14 cellular contexts compared by ENCODE assay signal in genomic region chr15:89794627-89795241, GRCh38. TPM values are rescaled to one million over a fixed set of nuclear protein-coding genes. Genes with fewer than 3 reads are reported as not detected.
DNase-seq lines count a peak whose midpoint lies in the region; ATAC-seq and TF ChIP-seq lines count a peak whose summit lies in the region.
"Had no signal": no experiment of that assay in that cellular context is flagged by ENCODE, and none has a peak within 500 bp of the region (broad histone marks: within the 10 kb centered on the region; RNA-seq: fewer than 3 reads in every experiment).

No MANE protein-coding gene starts in this region.

- peak overlapping the region; percentile 33 for H2AK9ac ChIP-seq in IMR-90 (replicated peaks; ENCODE audit: low read depth, low read length, poor library complexity)

- no peak overlapping the region for H3K4me3 ChIP-seq in IMR-90 (ENCODE audit: insufficient read depth, low read depth, low read length)
- H3K4me3 ChIP-seq in astrocyte of the cerebellum (ENCODE audit: low read depth, low read length) = no peak overlapping the region

- 0 out of 2 replicates have a peak, but pooled peaks cover 5% of the 10 kb centered on the region for H3K9me1 ChIP-seq in IMR-90 (ENCODE audit: insufficient read depth, low read length)

- ATAC-seq in IMR-90 (ENCODE audit: low read depth) (no peak; the same call in 1 of the 2 replicates), sciatic nerve (peak; percentile 73)

- dilution Hi-C loops in IMR-90 (cut with HindIII; ENCODE audit: low sequenced_read_pairs, unreplicated experiment) = no loop called here

- no peak overlapping the region for H3K4ac ChIP-seq in IMR-90 (ENCODE audit: low read depth, low read length)

- no peak overlapping the region for H3K18ac ChIP-seq in IMR-90 (ENCODE audit: low read depth, low read length)

- H3K4me2 ChIP-seq in IMR-90 (ENCODE audit: low read depth, low read length) = no peak overlapping the region

- no TSS peak for BruUV-seq in IMR-90 (replicated peaks; lab: Mats Ljungman, UMichigan)

- H2BK20ac ChIP-seq in IMR-90 (ENCODE audit: low read depth, low read length) = no peak overlapping the region

- H4K91ac ChIP-seq in IMR-90 (ENCODE audit: insufficient read depth, low read depth, low read length) = no peak overlapping the region

- H3K56ac ChIP-seq in IMR-90 (ENCODE audit: extremely low read depth, insufficient read depth, low read length) = no peak overlapping the region

- H3K4me1 ChIP-seq in IMR-90 (ENCODE audit: control insufficient read depth, insufficient read depth, low read length) = peaks cover 5% of the 10 kb centered on the region

- no peak overlapping the region for H2BK15ac ChIP-seq in IMR-90 (ENCODE audit: low read depth, low read length)

- no peak for TF ChIP-seq POLR2A in IMR-90 (IDR thresholded peaks at IDR 0.05; ENCODE audit: low read depth, low read length)

- no peak overlapping the region for H2AK5ac ChIP-seq in IMR-90 (ENCODE audit: low read depth, low read length)

- intact Hi-C loops in IMR-90 (cut with micrococcal nuclease) = no loop called here
- intact Hi-C loops in cardiac septum (cut with DNase I) = no loop called here
- intact Hi-C loops in sciatic nerve (cut with DNase I) = no loop called here

- no peak overlapping the region for H3K27ac ChIP-seq in IMR-90 (ENCODE audit: insufficient read depth, low read length)
- H3K27ac ChIP-seq in caudate nucleus (ENCODE audit: low read depth, low read length) = no peak overlapping the region

- no peak overlapping the region for H2BK5ac ChIP-seq in IMR-90 (ENCODE audit: low read depth, low read length, poor library complexity, severe bottlenecking)

- H4K20me1 ChIP-seq in IMR-90 (ENCODE audit: insufficient read depth, low read length) = no peaks in the 10 kb centered on the region

- no peak for TF ChIP-seq RAD21 in IMR-90 (IDR thresholded peaks at IDR 0.05; ENCODE audit: low read length)

- 50% methylated on average over 2 of the region's 5 CpGs; no CpG with 5 or more reads in 1 of the 2 experiments for WGBS in IMR-90 (ENCODE audit: extremely low coverage in 2 of 2, insufficient read length in 1 of 2), 2 experiments

- H3K23ac ChIP-seq in IMR-90 (ENCODE audit: low read depth, low read length) = no peak overlapping the region

- H4K5ac ChIP-seq in IMR-90 (ENCODE audit: low read depth, low read length) = no peak overlapping the region

- no peaks in the 10 kb centered on the region for H3K79me1 ChIP-seq in IMR-90 (ENCODE audit: low read depth in 1 of 2, low read length in 2 of 2)

- CTCF ChIA-PET in IMR-90 (lab: Yijun Ruan, JAX) = interaction anchor here (0.6 to 0.9 kb wide), 2 partner anchors 80 to 93 kb away, joined by 3 to 9 read pairs; no protein-coding TSS in a partner anchor

- in situ Hi-C loops in IMR-90 (cut with MboI; ENCODE audit: low sequenced_read_pairs) = no loop called here
- in situ Hi-C loops in astrocyte of the cerebellum (cut with HindIII; ENCODE audit: low sequenced_read_pairs) = loop anchor here (5.0 kb wide), 1 partner anchor 68 kb away; no protein-coding TSS in a partner anchor

- H3K9ac ChIP-seq in IMR-90 (ENCODE audit: low read depth, low read length) = no peak overlapping the region

- POLR2A ChIA-PET in IMR-90 (lab: Charles Lee; ENCODE audit: unreplicated experiment) = no interaction called here

- H3K36me3 ChIP-seq in IMR-90 (ENCODE audit: control insufficient read depth, insufficient read depth, low read length) = peaks cover 48% of the 10 kb centered on the region

- TF ChIP-seq CTCF in IMR-90 (conservative IDR thresholded peaks at IDR 0.05; ENCODE audit: low read depth, low read length) (no peak), astrocyte of the cerebellum (IDR thresholded peaks at IDR 0.05; ENCODE audit: low read depth, low read length, missing control alignments) (no peak)

- no peak overlapping the region for H2BK120ac ChIP-seq in IMR-90 (ENCODE audit: low read depth, low read length)

- no peak overlapping the region for H2AFZ ChIP-seq in IMR-90 (replicated peaks; ENCODE audit: low read length, poor library complexity)

- no peaks in the 10 kb centered on the region for H3K27me3 ChIP-seq in IMR-90 (ENCODE audit: control insufficient read depth, insufficient read depth, low read length)

- peaks cover 6% of the 10 kb centered on the region; the same call in 1 of the 2 replicates for H3K9me3 ChIP-seq in IMR-90 (ENCODE audit: control insufficient read depth, insufficient read depth, low read length)

- peak; percentile 70 for DNase-seq in IMR-90
- DNase-seq in astrocyte of the cerebellum (ENCODE audit: low read depth) = peak; percentile 54
- peak; percentile 27 for DNase-seq in cardiac septum (ENCODE audit: low spot score)
- DNase-seq in sciatic nerve (ENCODE audit: low spot score) = no peak
- DNase-seq in islet precursor cell = no peak
- DNase-seq in activated CD4-positive, alpha-beta T cell treated with anti-CD3 and anti-CD28 coated beads for 4 hours = no peak
- DNase-seq in caudate nucleus (lab: John Stamatoyannopoulos, UW) = no peak
- DNase-seq: activated CD4-positive, alpha-beta memory T cell treated with anti-CD3 and anti-CD28 coated beads for 36 hours; activated naive CD4-positive, alpha-beta T cell; effector CD8-positive, alpha-beta T cell; naive B cell; NCI-H1417 treated with DMSO at 0.1 percent for 48 hours; stimulated activated CD4-positive, alpha-beta T cell treated with anti-CD3 and anti-CD28 coated beads, Interleukin-15, amount 100 ng/mL, for 24 hours had no signal

- H3K14ac ChIP-seq in IMR-90 (replicated peaks; ENCODE audit: low read depth, low read length) = no peak overlapping the region

- no peak overlapping the region for H4K8ac ChIP-seq in IMR-90 (ENCODE audit: low read depth in 2 of 2, low read length in 2 of 2)

TF ChIP-seq in IMR-90, 13 proteins besides CTCF, POLR2A, EP300 and RAD21:
- 0 out of 2 replicates have a peak, but pooled peaks have one; percentile 38 for TF ChIP-seq CEBPB (IDR thresholded peaks at IDR 0.05; ENCODE audit: low read depth, low read length)
- TF ChIP-seq MAFK (IDR thresholded peaks at IDR 0.05; ENCODE audit: low read depth, low read length) = no peak

RNA-seq across cellular contexts. Expression of gene MESP2, which starts 18.6 kb away (rescaled TPM):
- total RNA-seq in IMR-90 (2012; rRNA removed) = 0.18 and 0.28 TPM in 2 replicates
- 0.32 and 0.34 TPM in 2 replicates for polyA plus RNA-seq in IMR-90 (2012; rRNA removed)
- polyA plus RNA-seq in IMR-90 (2012; cell fraction: cytosol; rRNA removed) = 0.26 and 0.43 TPM in 2 replicates
- 0.13 and 0.34 TPM in 2 replicates for polyA plus RNA-seq in IMR-90 (2012; cell fraction: nucleus; rRNA removed; ENCODE audit: low replicate concordance)
- total RNA-seq in cardiac septum = 0.19 TPM
- 0.45 TPM for total RNA-seq in sciatic nerve
- total RNA-seq: activated CD4-positive, alpha-beta memory T cell treated with anti-CD3 and anti-CD28 coated beads for 36 hours; T-helper 1 cell treated with Interleukin-12 subunit alpha and Interleukin-12 subunit beta and Interleukin-4 antibody, amounts not matched to agents 30 ng/mL and 1 ng/mL, for 36 hours had no signal

RNA-seq across cellular contexts. Expression of gene ANPEP, which starts 19.9 kb away (rescaled TPM):
- total RNA-seq in IMR-90 (2012; rRNA removed) = 8.4 and 8.6 TPM in 2 replicates
- 40.4 and 47.0 TPM in 2 replicates for polyA plus RNA-seq in IMR-90 (2012; rRNA removed)
- 50.7 and 52.3 TPM in 2 replicates for polyA plus RNA-seq in IMR-90 (2012; cell fraction: cytosol; rRNA removed)
- 95.5 and 110 TPM in 2 replicates for polyA plus RNA-seq in IMR-90 (2012; cell fraction: nucleus; rRNA removed; ENCODE audit: low replicate concordance)
- 4.3 TPM for total RNA-seq in cardiac septum
- total RNA-seq in sciatic nerve = 53.7 TPM

RNA-seq across cellular contexts. Expression of gene MESP1, which starts 43.7 kb away (rescaled TPM):
- under 0.01 TPM in 1 of 2 replicates, not detected in the other for total RNA-seq in IMR-90 (2012; rRNA removed)
- 0.10 and 0.13 TPM in 2 replicates for polyA plus RNA-seq in IMR-90 (2012; rRNA removed)
- 0.41 and 0.54 TPM in 2 replicates for polyA plus RNA-seq in IMR-90 (2012; cell fraction: cytosol; rRNA removed)
- 0.05 and 0.18 TPM in 2 replicates for polyA plus RNA-seq in IMR-90 (2012; cell fraction: nucleus; rRNA removed; ENCODE audit: low replicate concordance)
- total RNA-seq in cardiac septum = 0.86 TPM
- 2.1 TPM for total RNA-seq in sciatic nerve

Comparison
In these comparisons a context has a peak if more than half of its experiments do, and no peak if none do; other contexts are left out.
1. DNase-seq: peak in IMR-90 (single experiment), astrocyte of the cerebellum (single experiment) and cardiac septum (single experiment); none in sciatic nerve (single experiment), islet precursor cell (single experiment), activated CD4-positive, alpha-beta T cell treated with anti-CD3 and anti-CD28 coated beads for 4 hours (0 of 2) and caudate nucleus (0 of 61).